Comparison of ENCODE assay signal across 27 cellular contexts in genomic region chr1:73801912-73802429, GRCh38.
"Had no signal": no experiment of that assay in that cellular context is flagged by ENCODE, and none has a peak within 500 bp of the region (broad histone marks: within the 10 kb centered on the region; RNA-seq: fewer than 3 reads in every experiment).

No MANE protein-coding gene starts in this region.

- H3K4me3 ChIP-seq: colonic mucosa, heart left ventricle, left lung, lower lobe of right lung, neural progenitor cell, spleen, suprapubic skin, tibial artery had no signal

- H3K36me3 ChIP-seq: colonic mucosa, heart left ventricle, left lung, lower lobe of right lung, neural progenitor cell, spleen, suprapubic skin, tibial artery, WERI-Rb-1 had no signal

- H3K9me3 ChIP-seq: colonic mucosa, heart left ventricle, left lung, lower lobe of right lung, spleen, suprapubic skin, tibial artery had no signal

- DNase-seq: activated CD4-positive, alpha-beta memory T cell treated with anti-CD3 and anti-CD28 coated beads, Interleukin-2, amount 10 ng/mL, durations not matched to agents 7 days and 5 days; activated CD4-positive, alpha-beta T cell treated with anti-CD3 and anti-CD28 coated beads, Interleukin-2, amount 10 ng/mL, durations not matched to agents 7 days and 5 days; activated CD4-positive, CD25-positive, alpha-beta regulatory T cell treated with anti-CD3 and anti-CD28 coated beads, Interleukin-2, amount 50 U/mL, for 72 hours; activated CD8-positive, alpha-beta memory T cell treated with anti-CD3 and anti-CD28 coated beads, Interleukin-2, amount 50 U/mL, for 48 hours; activated gamma-delta T cell treated with Interleukin-2 at 50 U/mL for 16 hours; activated naive CD4-positive, alpha-beta T cell treated with anti-CD3 and anti-CD28 coated beads, Interleukin-2, amount 50 U/mL, for 16 hours; activated T-cell treated with anti-CD3 and anti-CD28 coated beads, Interleukin-2, amount 50 U/mL, for 24 hours; amniotic stem cell; cerebellar nuclear complex; colonic mucosa; effector CD8-positive, alpha-beta T cell; heart left ventricle; kidney glomerular epithelial cell; left lung; lower lobe of right lung; mesenchymal stem cell; naive thymus-derived CD8-positive, alpha-beta T cell; posterior cingulate gyrus; right cardiac atrium; spleen; stimulated activated naive CD4-positive, alpha-beta T cell; T-helper 9 cell; tibial artery; WERI-Rb-1 had no signal

- H3K4me2 ChIP-seq: neural progenitor cell had no signal

- H3K27me3 ChIP-seq: colonic mucosa, heart left ventricle, left lung, neural progenitor cell, spleen, suprapubic skin, tibial artery had no signal

- H3K4me1 ChIP-seq: colonic mucosa, heart left ventricle, left lung, lower lobe of right lung, neural progenitor cell, spleen, suprapubic skin had no signal

- ATAC-seq: activated T-helper 17 cell treated with anti-CD3 and anti-CD28 coated beads, Interleukin-2, amount 50 U/mL, for 72 hours; heart left ventricle; left lung; lower lobe of right lung; naive thymus-derived CD8-positive, alpha-beta T cell; right cardiac atrium had no signal

- H3K27ac ChIP-seq: colonic mucosa, heart left ventricle, left lung, lower lobe of right lung, neural progenitor cell, spleen, suprapubic skin, tibial artery, WERI-Rb-1 had no signal
